8 cellular contexts compared by ENCODE assay signal in the genomic region with DNA sequence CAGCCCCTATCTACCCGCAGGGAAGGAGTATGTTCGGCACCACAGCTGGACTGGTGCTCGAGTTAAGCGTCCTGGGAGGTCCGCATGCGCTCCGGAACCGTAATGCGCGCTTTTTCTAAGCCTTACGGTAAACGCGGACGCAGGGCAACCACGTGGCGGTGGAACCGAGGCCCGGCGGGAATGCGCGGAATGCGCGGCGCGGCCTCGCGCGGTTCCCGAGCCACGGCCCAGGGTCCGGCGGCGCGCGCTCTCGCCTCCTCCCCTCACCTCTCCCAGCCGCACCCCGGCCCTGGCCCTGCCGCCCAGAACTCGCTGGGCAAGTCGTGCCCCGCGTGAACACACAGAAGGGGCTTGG. TPM values are rescaled to one million over a fixed set of nuclear protein-coding genes. Genes with fewer than 3 reads are reported as not detected.
A peak's percentile ranks its signal among the peaks of the same experiment; 100 is the strongest.
DNase-seq lines count a peak whose midpoint lies in the region; ATAC-seq lines count a peak whose summit lies in the region.

No MANE protein-coding gene starts in this region.

- ATAC-seq in esophagus mucosa (peak; percentile 19), GM18909 (IDR thresholded peaks at IDR 0.05; ENCODE audit: poor library complexity, unreplicated experiment) (no peak), GM21528 (IDR thresholded peaks at IDR 0.05; ENCODE audit: low FRiP score, unreplicated experiment) (no peak), GM19455 (IDR thresholded peaks at IDR 0.05; ENCODE audit: unreplicated experiment) (no peak)

- DNase-seq in Ammon's horn (ENCODE audit: low spot score) (peak; percentile 69), NCI-H524 treated with DMSO at 0.1 percent for 48 hours (lab: John Stamatoyannopoulos, UW) (peak; percentile 28), midbrain (lab: John Stamatoyannopoulos, UW) (peak; percentile 60), activated gamma-delta T cell (lab: John Stamatoyannopoulos, UW) (no peak)

RNA-seq across cellular contexts. Expression of a gene that starts 4.5 kb away (rescaled TPM):
- 63.7 TPM for total RNA-seq in esophagus mucosa

RNA-seq across cellular contexts. Expression of a gene that starts 38.7 kb away (rescaled TPM):
- total RNA-seq in esophagus mucosa: 12.1 TPM
